Comparison of ENCODE assay signal across 8 cellular contexts in the genomic region with DNA sequence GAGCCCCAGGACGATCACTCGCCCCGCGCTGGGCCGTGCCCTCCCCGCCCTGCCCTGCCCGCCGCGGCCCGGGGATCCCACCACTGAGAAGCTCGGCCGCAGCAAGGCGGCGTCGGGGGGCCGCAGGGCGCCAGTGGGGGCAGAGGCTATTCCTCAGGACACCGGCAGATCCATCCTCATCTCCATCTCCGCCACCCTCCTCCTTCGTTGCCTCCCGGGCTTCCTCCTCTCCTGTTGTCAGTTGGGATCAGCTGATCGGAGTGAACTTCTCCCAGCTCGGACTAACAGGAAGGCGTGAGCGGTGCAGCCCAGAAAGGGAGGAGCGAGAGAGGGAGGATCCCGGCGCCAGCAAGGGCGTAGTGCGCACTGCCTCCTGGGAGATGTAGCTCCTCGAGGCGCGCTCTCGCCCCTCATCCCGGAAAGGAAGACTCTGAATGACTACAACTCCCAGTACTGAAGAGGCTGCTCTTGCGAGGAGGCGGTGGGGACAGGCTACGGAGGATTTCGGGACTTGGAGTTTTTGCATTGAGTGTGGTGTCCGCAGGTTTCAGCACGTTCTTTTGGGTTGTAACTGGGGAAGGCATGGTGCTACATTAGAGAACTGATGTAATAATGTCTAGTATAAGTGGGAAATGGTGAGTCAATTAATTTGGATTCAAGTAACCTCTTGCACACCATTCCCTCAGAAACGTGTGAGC. TPM values are rescaled to one million over a fixed set of nuclear protein-coding genes. Genes with fewer than 3 reads are reported as not detected.
A peak's percentile ranks its signal among the peaks of the same experiment; 100 is the strongest.
DNase-seq lines count a peak whose midpoint lies in the region; ATAC-seq and TF ChIP-seq lines count a peak whose summit lies in the region.

TSS of gene ZFYVE1 (minus strand) at position 262 of the 698 bp plus-strand sequence. CDS start 2,598 bp downstream, outside the sequence.

- peaks cover 38 to 39% of the 10 kb centered on the region in 2 donors for H3K4me1 Mint-ChIP-seq in natural killer cell

- peak within 1 kb of the TSS; percentile 22 for H3K27ac ChIP-seq in RWPE2 (ENCODE audit: poor library complexity, severe bottlenecking)

- peaks cover 3% of the 10 kb centered on the region for H3K4me1 ChIP-seq in RWPE2 (ENCODE audit: insufficient read depth, poor library complexity, severe bottlenecking)

- H3K9me3 Mint-ChIP-seq in natural killer cell = no peaks in the 10 kb centered on the region

- peak; percentile 99 for ATAC-seq in RWPE2 (ENCODE audit: low read depth)
- peak; percentile 96 to 98 (median 98) for ATAC-seq in natural killer cell

- H3K4me3 Mint-ChIP-seq in natural killer cell = peak within 1 kb of the TSS; percentile 98

- H3K9me3 ChIP-seq in RWPE2 (ENCODE audit: severe bottlenecking) = no peaks in the 10 kb centered on the region

- H3K36me3 ChIP-seq in RWPE2 (ENCODE audit: low read depth) = peaks cover 18% of the 10 kb centered on the region

- H3K27me3 ChIP-seq in RWPE2 (ENCODE audit: insufficient read depth, poor library complexity, severe bottlenecking) = no peaks in the 10 kb centered on the region

- peak within 1 kb of the TSS; percentile 83 to 94 for H3K27ac Mint-ChIP-seq in natural killer cell

- no peaks in the 10 kb centered on the region for H3K27me3 Mint-ChIP-seq in natural killer cell (ENCODE audit: low read depth in 2 of 2)

- peaks cover 8% of the 10 kb centered on the region for H3K36me3 Mint-ChIP-seq in natural killer cell

- H3K4me3 ChIP-seq in RWPE2 (ENCODE audit: severe bottlenecking) = peak within 1 kb of the TSS; percentile 53

- peak; percentile 100 for DNase-seq in Daoy (ENCODE audit: low read depth)
- peak; percentile 99 for DNase-seq in H4 (ENCODE audit: low spot score)
- peak; percentile 98 for DNase-seq in LoVo (ENCODE audit: low spot score)
- DNase-seq in RWPE2 (ENCODE audit: low spot score) = peak; percentile 99
- DNase-seq in activated T-helper 9 cell treated with anti-CD3 and anti-CD28 coated beads, Interleukin-2, amount 50 U/mL, for 16 hours (ENCODE audit: low read depth) = peak; percentile 85
- DNase-seq in fibroblast of peridontal ligament (ENCODE audit: extremely low read depth) = peak; percentile 98
- peak; percentile 69 for DNase-seq in natural killer cell
- peak; percentile 93 for DNase-seq in stimulated activated naive CD4-positive, alpha-beta T cell treated with Interleukin-2 at 50 U/mL for 16 hours (lab: John Stamatoyannopoulos, UW)

- intact Hi-C loops in natural killer cell (cut with micrococcal nuclease) = loop anchor here (1.0 kb wide), 1 partner anchor 31 kb away; the partner anchor contains the start of gene RBM25

- no peak for TF ChIP-seq CTCF in RWPE2 (IDR thresholded peaks at IDR 0.05; ENCODE audit: poor library complexity, severe bottlenecking)
- TF ChIP-seq CTCF in natural killer cell (IDR thresholded peaks at IDR 0.05) = no peak

RNA-seq across cellular contexts. Expression of gene ZFYVE1, which starts in this region (rescaled TPM):
- 3.8 and 5.3 TPM in 2 replicates for total RNA-seq in Daoy (2014; rRNA removed; shearing (Covaris generic))
- total RNA-seq in H4 (2014; rRNA removed; shearing (Covaris generic)) = 5.3 and 5.7 TPM in 2 replicates
- 10 to 100 TPM; 24.1 to 28.6 (median 25.6) TPM for total RNA-seq in natural killer cell

Comparison
In these comparisons a context has a peak if more than half of its experiments do, and no peak if none do; other contexts are left out.
1. Peak in every context shown above with its lines: DNase-seq, ATAC-seq, H3K4me3 ChIP-seq and H3K27ac ChIP-seq.